Comparison of ENCODE assay signal across 11 cellular contexts in the genomic region with DNA sequence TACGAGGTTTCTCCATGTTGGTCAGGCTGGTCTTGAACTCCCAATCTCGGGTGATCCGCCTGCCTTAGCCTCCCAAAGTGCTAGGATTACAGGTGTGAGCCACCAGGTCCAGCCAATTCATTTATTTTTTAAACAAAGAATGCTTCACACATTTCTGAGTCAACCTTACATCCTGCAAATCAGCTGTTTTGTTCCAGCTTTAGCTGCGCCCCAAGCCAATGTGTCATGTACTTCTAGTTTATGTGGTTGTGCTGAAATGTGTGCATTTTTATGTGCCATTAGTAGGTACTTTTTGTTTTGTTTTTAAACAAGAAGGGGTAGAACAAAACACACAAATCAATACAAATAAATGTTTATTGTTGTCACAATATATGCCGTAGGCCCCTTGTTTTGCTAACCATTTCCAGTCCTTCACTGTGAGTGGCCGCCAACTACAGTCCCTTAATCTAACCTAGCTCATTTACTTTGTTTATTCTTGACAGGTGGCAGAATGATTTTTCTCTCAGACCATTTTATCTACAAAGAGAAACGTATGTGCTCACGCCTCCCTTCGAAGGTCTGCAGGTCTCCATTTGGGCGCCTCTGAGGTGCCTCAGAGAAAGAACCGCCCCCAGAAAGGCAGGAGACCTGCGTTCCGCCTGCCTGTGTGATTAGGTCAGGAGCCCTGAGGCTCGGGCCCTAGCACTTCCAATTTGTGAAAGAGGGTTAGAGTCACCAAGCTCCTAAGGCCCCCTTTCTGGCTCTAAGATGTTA. TPM values are rescaled to one million over a fixed set of nuclear protein-coding genes. Genes with fewer than 3 reads are reported as not detected.
DNase-seq lines count a peak whose midpoint lies in the region; ATAC-seq and TF ChIP-seq lines count a peak whose summit lies in the region.
"Had no signal": no experiment of that assay in that cellular context is flagged by ENCODE, and none has a peak within 500 bp of the region (broad histone marks: within the 10 kb centered on the region; RNA-seq: fewer than 3 reads in every experiment).

No MANE protein-coding gene starts in this region.

- DNase-seq in cardiac muscle cell (ENCODE audit: low read depth in 1 of 2, low spot score in 1 of 2) = no peak
- no peak for DNase-seq in cardiac septum (ENCODE audit: low spot score)
- DNase-seq in RPMI7951 (ENCODE audit: low read depth) = peak; percentile 7
- no peak for DNase-seq in right cardiac atrium
- DNase-seq in occipital lobe (lab: John Stamatoyannopoulos, UW) = no peak
- no peak for DNase-seq in G401 (ENCODE audit: low spot score)

- ATAC-seq in right cardiac atrium = peak in 1 of 2 donors; percentile 19
- ATAC-seq in HG03457 (IDR thresholded peaks at IDR 0.05; ENCODE audit: unreplicated experiment) = no peak

- intact Hi-C loops in cardiac septum (cut with DNase I) (no loop called here), right cardiac atrium (cut with DNase I) (loop anchor here in 2 of 4 donors (5.0 to 10.0 kb wide), 2 partner anchors 156 to 164 kb away; no protein-coding TSS in a partner anchor)

- H3K27ac ChIP-seq in cardiac muscle cell = peak overlapping the region; percentile 56
- peak overlapping the region; percentile 70 for H3K27ac ChIP-seq in right cardiac atrium (ENCODE audit: low read length)
- H3K27ac ChIP-seq in urinary bladder (ENCODE audit: low read depth) = peak overlapping the region; percentile 63
- H3K27ac ChIP-seq: brain microvascular endothelial cell, suprapubic skin had no signal

- H3K4me1 ChIP-seq in cardiac muscle cell (ENCODE audit: low read depth) (peaks cover 27% of the 10 kb centered on the region), right cardiac atrium (ENCODE audit: control insufficient read depth, insufficient read depth, low read length) (no peaks in the 10 kb centered on the region), urinary bladder (ENCODE audit: insufficient read depth) (no peaks in the 10 kb centered on the region)

- H3K27me3 ChIP-seq in cardiac muscle cell (no peaks in the 10 kb centered on the region), right cardiac atrium (ENCODE audit: control insufficient read depth, insufficient read depth) (no peaks in the 10 kb centered on the region)
- H3K27me3 ChIP-seq: brain microvascular endothelial cell, suprapubic skin had no signal

- in situ Hi-C loops in G401 (cut with HindIII; ENCODE audit: low sequenced_read_pairs) = no loop called here

- H3K36me3 ChIP-seq in cardiac muscle cell (no peaks in the 10 kb centered on the region), urinary bladder (ENCODE audit: insufficient read depth) (no peaks in the 10 kb centered on the region)
- H3K36me3 ChIP-seq: brain microvascular endothelial cell, suprapubic skin had no signal

- 55% methylated on average over 14 of the region's 14 CpGs for WGBS in right cardiac atrium
- 58% methylated on average over 14 of the region's 14 CpGs for WGBS in urinary bladder

- H3K4me3 ChIP-seq in cardiac muscle cell = no peak overlapping the region
- H3K4me3 ChIP-seq in right cardiac atrium (ENCODE audit: low read length) = peak overlapping the region; percentile 18
- no peak overlapping the region for H3K4me3 ChIP-seq in urinary bladder (ENCODE audit: low read depth, low read length)
- H3K4me3 ChIP-seq: suprapubic skin had no signal

- H3K9me3 ChIP-seq in cardiac muscle cell (ENCODE audit: low read depth) = no peaks in the 10 kb centered on the region
- H3K9me3 ChIP-seq in right cardiac atrium (ENCODE audit: control insufficient read depth, low read length) = no peaks in the 10 kb centered on the region
- H3K9me3 ChIP-seq: suprapubic skin had no signal

- TF ChIP-seq CTCF in cardiac muscle cell (IDR thresholded peaks at IDR 0.05; ENCODE audit: low read depth, low read length) = no peak

RNA-seq across cellular contexts. Expression of gene CASQ2, which starts 2.8 kb away (rescaled TPM):
- total RNA-seq in cardiac muscle cell (0.51 and 2.0 TPM in 2 replicates), cardiac septum (1,254 TPM), right cardiac atrium (100 to 1,000 TPM; 706 to 865 (median 788) TPM), urinary bladder (75.2 TPM), occipital lobe (0.47 TPM)
- polyA plus RNA-seq in cardiac muscle cell (0.55 and 3.1 TPM in 2 replicates), right cardiac atrium (702 TPM), urinary bladder (111 TPM)
- total RNA-seq in RPMI7951 (2014; rRNA removed; shearing (Covaris generic)) = not detected in 2 replicates
- total RNA-seq in G401 (2014; rRNA removed; shearing (Covaris generic)) = not detected in 2 replicates
- polyA plus RNA-seq: BJ had no signal

Comparison
In these comparisons a context has a peak if more than half of its experiments do, and no peak if none do; other contexts are left out.
1. RNA of gene CASQ2, which starts 2.8 kb away (total RNA-seq): 1,254 TPM in cardiac septum (single experiment), 706 to 865 TPM in right cardiac atrium and 75.2 TPM in urinary bladder (single experiment); 0.51 to 2.0 TPM in cardiac muscle cell, 0.47 TPM in occipital lobe (single experiment), not detected in RPMI7951 and not detected in G401; every median in the first group is over 10 times any median in the second.
2. Peak in every context shown above with its lines, with median percentiles within 50 percentile points of each other: H3K27ac ChIP-seq.